Comparison of ENCODE assay signal across 2 cellular contexts in genomic region chrX:66015152-66015827, GRCh38.
TF ChIP-seq lines count a peak whose summit lies in the region.

No MANE protein-coding gene starts in this region.

TF ChIP-seq in GM12878, 131 proteins besides CTCF, POLR2A, EP300 and RAD21:
- TF ChIP-seq IKZF1 (conservative IDR thresholded peaks at IDR 0.05): peak; percentile 64
- TF ChIP-seq FOXM1 (IDR thresholded peaks at IDR 0.05; ENCODE audit: low read depth, low read length): 0 out of 2 replicates have a peak, but pooled peaks have one; percentile 37
- peak; percentile 70 for TF ChIP-seq EED (IDR thresholded peaks at IDR 0.05; ENCODE audit: low read depth)
- TF ChIP-seq ETV6 (conservative IDR thresholded peaks at IDR 0.05 in 1 of 2, IDR thresholded peaks at IDR 0.05 in 1 of 2; ENCODE audit: borderline replicate concordance in 1 of 2, low read depth in 1 of 2): peak in 1 of 2 experiments; percentile 84; a peak in 2 of 4 replicates
- no peak for TF ChIP-seq FOXK2 (IDR thresholded peaks at IDR 0.05)
- no peak for TF ChIP-seq JUNB (IDR thresholded peaks at IDR 0.05)
- peak; percentile 79 for TF ChIP-seq RUNX3 (IDR thresholded peaks at IDR 0.05; ENCODE audit: low read length)
- TF ChIP-seq ZNF592 (IDR thresholded peaks at IDR 0.05): no peak
- TF ChIP-seq IKZF2 (IDR thresholded peaks at IDR 0.05): 0 out of 4 replicates have a peak, but pooled peaks have one; percentile 38 to 56
- TF ChIP-seq CEBPB (IDR thresholded peaks at IDR 0.05; ENCODE audit: borderline replicate concordance in 1 of 2, low read depth in 2 of 2, low read length in 2 of 2): peak in 1 of 2 experiments; percentile 40; a peak in 1 of 4 replicates
- 0 out of 2 replicates have a peak, but pooled peaks have one; percentile 26 for TF ChIP-seq DPF2 (IDR thresholded peaks at IDR 0.05)
- TF ChIP-seq NFIC (IDR thresholded peaks at IDR 0.05; ENCODE audit: low read depth, low read length): peak; percentile 56

TF ChIP-seq in SK-N-SH, 30 proteins besides CTCF, POLR2A, EP300 and RAD21:
- TF ChIP-seq, protein P1, sequence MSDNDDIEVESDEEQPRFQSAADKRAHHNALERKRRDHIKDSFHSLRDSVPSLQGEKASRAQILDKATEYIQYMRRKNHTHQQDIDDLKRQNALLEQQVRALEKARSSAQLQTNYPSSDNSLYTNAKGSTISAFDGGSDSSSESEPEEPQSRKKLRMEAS (IDR thresholded peaks at IDR 0.05; ENCODE audit: low read depth): no peak
- TF ChIP-seq IRF3 (IDR thresholded peaks at IDR 0.05; ENCODE audit: low read depth, low read length): no peak
- TF ChIP-seq, protein P2, sequence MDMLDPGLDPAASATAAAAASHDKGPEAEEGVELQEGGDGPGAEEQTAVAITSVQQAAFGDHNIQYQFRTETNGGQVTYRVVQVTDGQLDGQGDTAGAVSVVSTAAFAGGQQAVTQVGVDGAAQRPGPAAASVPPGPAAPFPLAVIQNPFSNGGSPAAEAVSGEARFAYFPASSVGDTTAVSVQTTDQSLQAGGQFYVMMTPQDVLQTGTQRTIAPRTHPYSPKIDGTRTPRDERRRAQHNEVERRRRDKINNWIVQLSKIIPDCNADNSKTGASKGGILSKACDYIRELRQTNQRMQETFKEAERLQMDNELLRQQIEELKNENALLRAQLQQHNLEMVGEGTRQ (IDR thresholded peaks at IDR 0.05; ENCODE audit: borderline replicate concordance, low read depth, low read length): no peak
TF ChIP-seq in SK-N-SH: peak in this region for 0.
